Comparison of ENCODE assay signal across 1 cellular context in the genomic region with DNA sequence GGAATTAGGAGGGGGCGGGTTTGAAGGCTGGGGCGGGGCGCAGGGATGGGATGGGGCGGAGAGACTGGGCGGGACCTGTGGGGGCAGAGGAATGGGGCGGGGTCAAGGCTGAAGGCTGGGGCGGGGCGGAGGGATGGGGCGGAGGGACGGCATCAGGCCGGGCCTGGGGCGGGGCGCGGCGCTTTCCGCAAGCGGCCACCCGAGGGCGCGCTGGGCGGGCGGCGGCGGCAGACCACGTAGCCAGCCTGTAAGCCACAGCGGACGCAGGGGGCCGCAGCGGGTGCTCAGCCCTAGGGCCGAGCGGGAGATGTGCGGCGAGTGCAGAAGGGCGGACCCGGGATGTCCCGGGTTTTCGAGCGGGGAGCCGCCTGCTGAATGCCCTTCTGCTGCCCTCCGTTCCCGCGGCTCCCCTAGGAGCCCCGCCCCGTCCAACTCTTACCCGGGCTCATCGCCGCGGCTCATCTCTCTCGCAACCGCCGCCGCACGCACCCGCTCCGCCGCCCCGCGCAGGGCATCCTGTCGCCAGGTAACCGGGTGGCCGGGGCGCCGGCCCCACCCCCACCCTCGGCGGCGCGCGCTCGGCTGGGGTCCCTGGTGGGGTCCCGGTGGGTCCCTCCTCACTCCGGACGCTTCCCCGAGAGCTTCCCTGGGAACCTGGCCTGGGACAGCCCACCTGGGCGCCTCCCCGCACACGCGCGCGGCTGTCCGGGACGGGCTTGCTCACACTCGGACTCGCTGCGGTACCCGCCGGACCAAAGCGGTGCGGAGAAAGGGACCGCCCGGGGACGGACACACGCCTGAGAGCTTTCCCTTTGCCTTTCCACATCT.
TF ChIP-seq lines count a peak whose summit lies in the region.

CCDC110 (minus strand) TSS at position 499 of the 828 bp plus-strand sequence; CDS start at position 449, 50 bp downstream.

TF ChIP-seq in HepG2, 621 proteins besides CTCF, POLR2A, EP300 and RAD21 (continued from another document):
- TF ChIP-seq, protein P1, sequence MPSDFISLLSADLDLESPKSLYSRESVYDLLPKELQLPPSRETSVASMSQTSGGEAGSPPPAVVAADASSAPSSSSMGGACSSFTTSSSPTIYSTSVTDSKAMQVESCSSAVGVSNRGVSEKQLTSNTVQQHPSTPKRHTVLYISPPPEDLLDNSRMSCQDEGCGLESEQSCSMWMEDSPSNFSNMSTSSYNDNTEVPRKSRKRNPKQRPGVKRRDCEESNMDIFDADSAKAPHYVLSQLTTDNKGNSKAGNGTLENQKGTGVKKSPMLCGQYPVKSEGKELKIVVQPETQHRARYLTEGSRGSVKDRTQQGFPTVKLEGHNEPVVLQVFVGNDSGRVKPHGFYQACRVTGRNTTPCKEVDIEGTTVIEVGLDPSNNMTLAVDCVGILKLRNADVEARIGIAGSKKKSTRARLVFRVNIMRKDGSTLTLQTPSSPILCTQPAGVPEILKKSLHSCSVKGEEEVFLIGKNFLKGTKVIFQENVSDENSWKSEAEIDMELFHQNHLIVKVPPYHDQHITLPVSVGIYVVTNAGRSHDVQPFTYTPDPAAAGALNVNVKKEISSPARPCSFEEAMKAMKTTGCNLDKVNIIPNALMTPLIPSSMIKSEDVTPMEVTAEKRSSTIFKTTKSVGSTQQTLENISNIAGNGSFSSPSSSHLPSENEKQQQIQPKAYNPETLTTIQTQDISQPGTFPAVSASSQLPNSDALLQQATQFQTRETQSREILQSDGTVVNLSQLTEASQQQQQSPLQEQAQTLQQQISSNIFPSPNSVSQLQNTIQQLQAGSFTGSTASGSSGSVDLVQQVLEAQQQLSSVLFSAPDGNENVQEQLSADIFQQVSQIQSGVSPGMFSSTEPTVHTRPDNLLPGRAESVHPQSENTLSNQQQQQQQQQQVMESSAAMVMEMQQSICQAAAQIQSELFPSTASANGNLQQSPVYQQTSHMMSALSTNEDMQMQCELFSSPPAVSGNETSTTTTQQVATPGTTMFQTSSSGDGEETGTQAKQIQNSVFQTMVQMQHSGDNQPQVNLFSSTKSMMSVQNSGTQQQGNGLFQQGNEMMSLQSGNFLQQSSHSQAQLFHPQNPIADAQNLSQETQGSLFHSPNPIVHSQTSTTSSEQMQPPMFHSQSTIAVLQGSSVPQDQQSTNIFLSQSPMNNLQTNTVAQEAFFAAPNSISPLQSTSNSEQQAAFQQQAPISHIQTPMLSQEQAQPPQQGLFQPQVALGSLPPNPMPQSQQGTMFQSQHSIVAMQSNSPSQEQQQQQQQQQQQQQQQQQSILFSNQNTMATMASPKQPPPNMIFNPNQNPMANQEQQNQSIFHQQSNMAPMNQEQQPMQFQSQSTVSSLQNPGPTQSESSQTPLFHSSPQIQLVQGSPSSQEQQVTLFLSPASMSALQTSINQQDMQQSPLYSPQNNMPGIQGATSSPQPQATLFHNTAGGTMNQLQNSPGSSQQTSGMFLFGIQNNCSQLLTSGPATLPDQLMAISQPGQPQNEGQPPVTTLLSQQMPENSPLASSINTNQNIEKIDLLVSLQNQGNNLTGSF (CRISPR knock-in tag; IDR thresholded peaks at IDR 0.05): peak; percentile 32; the same call in 1 of the 2 replicates
- TF ChIP-seq NFATC3 (CRISPR knock-in tag; IDR thresholded peaks at IDR 0.05) (no peak), SP1 (IDR thresholded peaks at IDR 0.05) (no peak), SP1 (CRISPR knock-in tag; IDR thresholded peaks at IDR 0.05) (peak; percentile 53), SIX1 (CRISPR knock-in tag; IDR thresholded peaks at IDR 0.05; ENCODE audit: borderline replicate concordance) (no peak), YEATS2 (CRISPR knock-in tag; IDR thresholded peaks at IDR 0.05; ENCODE audit: borderline replicate concordance) (no peak)
- TF ChIP-seq, protein P2, sequence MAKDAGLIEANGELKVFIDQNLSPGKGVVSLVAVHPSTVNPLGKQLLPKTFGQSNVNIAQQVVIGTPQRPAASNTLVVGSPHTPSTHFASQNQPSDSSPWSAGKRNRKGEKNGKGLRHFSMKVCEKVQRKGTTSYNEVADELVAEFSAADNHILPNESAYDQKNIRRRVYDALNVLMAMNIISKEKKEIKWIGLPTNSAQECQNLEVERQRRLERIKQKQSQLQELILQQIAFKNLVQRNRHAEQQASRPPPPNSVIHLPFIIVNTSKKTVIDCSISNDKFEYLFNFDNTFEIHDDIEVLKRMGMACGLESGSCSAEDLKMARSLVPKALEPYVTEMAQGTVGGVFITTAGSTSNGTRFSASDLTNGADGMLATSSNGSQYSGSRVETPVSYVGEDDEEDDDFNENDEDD (CRISPR knock-in tag; IDR thresholded peaks at IDR 0.05; ENCODE audit: borderline replicate concordance): no peak
- TF ChIP-seq, protein P3, sequence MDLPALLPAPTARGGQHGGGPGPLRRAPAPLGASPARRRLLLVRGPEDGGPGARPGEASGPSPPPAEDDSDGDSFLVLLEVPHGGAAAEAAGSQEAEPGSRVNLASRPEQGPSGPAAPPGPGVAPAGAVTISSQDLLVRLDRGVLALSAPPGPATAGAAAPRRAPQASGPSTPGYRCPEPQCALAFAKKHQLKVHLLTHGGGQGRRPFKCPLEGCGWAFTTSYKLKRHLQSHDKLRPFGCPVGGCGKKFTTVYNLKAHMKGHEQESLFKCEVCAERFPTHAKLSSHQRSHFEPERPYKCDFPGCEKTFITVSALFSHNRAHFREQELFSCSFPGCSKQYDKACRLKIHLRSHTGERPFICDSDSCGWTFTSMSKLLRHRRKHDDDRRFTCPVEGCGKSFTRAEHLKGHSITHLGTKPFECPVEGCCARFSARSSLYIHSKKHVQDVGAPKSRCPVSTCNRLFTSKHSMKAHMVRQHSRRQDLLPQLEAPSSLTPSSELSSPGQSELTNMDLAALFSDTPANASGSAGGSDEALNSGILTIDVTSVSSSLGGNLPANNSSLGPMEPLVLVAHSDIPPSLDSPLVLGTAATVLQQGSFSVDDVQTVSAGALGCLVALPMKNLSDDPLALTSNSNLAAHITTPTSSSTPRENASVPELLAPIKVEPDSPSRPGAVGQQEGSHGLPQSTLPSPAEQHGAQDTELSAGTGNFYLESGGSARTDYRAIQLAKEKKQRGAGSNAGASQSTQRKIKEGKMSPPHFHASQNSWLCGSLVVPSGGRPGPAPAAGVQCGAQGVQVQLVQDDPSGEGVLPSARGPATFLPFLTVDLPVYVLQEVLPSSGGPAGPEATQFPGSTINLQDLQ (CRISPR knock-in tag; IDR thresholded peaks at IDR 0.05): no peak
- TF ChIP-seq, protein P4, sequence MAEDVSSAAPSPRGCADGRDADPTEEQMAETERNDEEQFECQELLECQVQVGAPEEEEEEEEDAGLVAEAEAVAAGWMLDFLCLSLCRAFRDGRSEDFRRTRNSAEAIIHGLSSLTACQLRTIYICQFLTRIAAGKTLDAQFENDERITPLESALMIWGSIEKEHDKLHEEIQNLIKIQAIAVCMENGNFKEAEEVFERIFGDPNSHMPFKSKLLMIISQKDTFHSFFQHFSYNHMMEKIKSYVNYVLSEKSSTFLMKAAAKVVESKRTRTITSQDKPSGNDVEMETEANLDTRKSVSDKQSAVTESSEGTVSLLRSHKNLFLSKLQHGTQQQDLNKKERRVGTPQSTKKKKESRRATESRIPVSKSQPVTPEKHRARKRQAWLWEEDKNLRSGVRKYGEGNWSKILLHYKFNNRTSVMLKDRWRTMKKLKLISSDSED (CRISPR knock-in tag; IDR thresholded peaks at IDR 0.05): no peak
- TF ChIP-seq, protein P5, sequence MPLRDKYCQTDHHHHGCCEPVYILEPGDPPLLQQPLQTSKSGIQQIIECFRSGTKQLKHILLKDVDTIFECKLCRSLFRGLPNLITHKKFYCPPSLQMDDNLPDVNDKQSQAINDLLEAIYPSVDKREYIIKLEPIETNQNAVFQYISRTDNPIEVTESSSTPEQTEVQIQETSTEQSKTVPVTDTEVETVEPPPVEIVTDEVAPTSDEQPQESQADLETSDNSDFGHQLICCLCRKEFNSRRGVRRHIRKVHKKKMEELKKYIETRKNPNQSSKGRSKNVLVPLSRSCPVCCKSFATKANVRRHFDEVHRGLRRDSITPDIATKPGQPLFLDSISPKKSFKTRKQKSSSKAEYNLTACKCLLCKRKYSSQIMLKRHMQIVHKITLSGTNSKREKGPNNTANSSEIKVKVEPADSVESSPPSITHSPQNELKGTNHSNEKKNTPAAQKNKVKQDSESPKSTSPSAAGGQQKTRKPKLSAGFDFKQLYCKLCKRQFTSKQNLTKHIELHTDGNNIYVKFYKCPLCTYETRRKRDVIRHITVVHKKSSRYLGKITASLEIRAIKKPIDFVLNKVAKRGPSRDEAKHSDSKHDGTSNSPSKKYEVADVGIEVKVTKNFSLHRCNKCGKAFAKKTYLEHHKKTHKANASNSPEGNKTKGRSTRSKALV (CRISPR knock-in tag; IDR thresholded peaks at IDR 0.05): no peak
TF ChIP-seq in HepG2: peak in this region for 54.
